ENCODE assay signal across 29 cellular contexts in the genomic region with DNA sequence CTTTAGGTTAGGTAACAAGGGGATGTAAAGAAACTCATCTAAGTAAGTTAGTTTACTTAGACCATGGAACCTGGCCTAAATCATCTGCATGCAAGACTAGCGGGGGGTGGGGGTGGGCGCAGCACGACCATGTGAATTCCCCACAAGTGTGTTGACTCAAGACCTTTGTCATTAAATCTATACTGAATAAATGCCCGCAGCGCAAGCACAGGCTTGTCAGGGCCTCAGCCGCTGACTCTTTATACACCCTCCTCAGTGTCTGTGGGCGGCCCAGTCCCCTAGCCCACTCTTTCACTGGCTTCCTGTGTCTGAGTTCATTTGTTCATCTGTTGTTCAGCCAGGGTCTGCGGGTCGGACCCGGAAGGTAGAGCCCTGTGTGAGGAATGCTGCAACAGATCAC. TPM values are rescaled to one million over a fixed set of nuclear protein-coding genes. Genes with fewer than 3 reads are reported as not detected.
"Had no signal": no experiment of that assay in that cellular context is flagged by ENCODE, and none has a peak within 500 bp of the region (broad histone marks: within the 10 kb centered on the region; RNA-seq: fewer than 3 reads in every experiment).

No MANE protein-coding gene starts in this region.

- H3K27ac Mint-ChIP-seq: activated naive CD4-positive, alpha-beta T cell treated with anti-CD3 and anti-CD28 coated beads, Interleukin-2, amount 50 U/mL, for 72 hours; activated T-cell treated with anti-CD3 and anti-CD28 coated beads, Interleukin-2, amount 50 U/mL, for 24 hours; activated T-helper 17 cell treated with anti-CD3 and anti-CD28 coated beads, Interleukin-2, amount 50 U/mL, for 72 hours; progenitor cell of endocrine pancreas had no signal

- H3K4me3 Mint-ChIP-seq: activated T-cell treated with anti-CD3 and anti-CD28 coated beads, Interleukin-2, amount 50 U/mL, for 24 hours; activated T-helper 17 cell treated with anti-CD3 and anti-CD28 coated beads, Interleukin-2, amount 50 U/mL, for 72 hours; effector memory CD8-positive, alpha-beta T cell; neural crest cell had no signal

- H3K27ac ChIP-seq: adrenal gland, hepatocyte, left lung, upper lobe of right lung, WERI-Rb-1 had no signal

- H3K36me3 ChIP-seq: adrenal gland, ascending aorta, left lung, thoracic aorta, upper lobe of right lung, WERI-Rb-1 had no signal

- H3K27me3 ChIP-seq: adrenal gland, ascending aorta, hepatocyte, left lung, upper lobe of right lung had no signal

- H3K27me3 Mint-ChIP-seq: activated T-cell treated with anti-CD3 and anti-CD28 coated beads, Interleukin-2, amount 50 U/mL, for 24 hours; activated T-helper 17 cell treated with anti-CD3 and anti-CD28 coated beads, Interleukin-2, amount 50 U/mL, for 72 hours; effector memory CD8-positive, alpha-beta T cell; naive thymus-derived CD4-positive, alpha-beta T cell; progenitor cell of endocrine pancreas had no signal

- H3K9me3 ChIP-seq: adrenal gland, ascending aorta had no signal

- H3K4me3 ChIP-seq: adrenal gland, hepatocyte, left lung, lung, upper lobe of right lung had no signal

- H3K4me2 ChIP-seq: hepatocyte had no signal

- H2AFZ ChIP-seq: hepatocyte had no signal

- FAIRE-seq: colon, endothelial cell of umbilical vein, frontal cortex, TTC549 had no signal

- DNase-seq: activated CD4-positive, CD25-positive, alpha-beta regulatory T cell treated with anti-CD3 and anti-CD28 coated beads, Interleukin-2, amount 50 U/mL, for 72 hours; activated T-cell treated with anti-CD3 and anti-CD28 coated beads, Interleukin-2, amount 50 U/mL, for 24 hours; adrenal gland; central memory CD4-positive, alpha-beta T cell; effector memory CD8-positive, alpha-beta T cell; glutamatergic neuron; kidney glomerular epithelial cell; left lung; naive thymus-derived CD4-positive, alpha-beta T cell; retina; stimulated activated CD4-positive, alpha-beta T cell treated with anti-CD3 and anti-CD28 coated beads, Interleukin-2, amount 100 ng/mL, for 48 hours; stimulated activated CD8-positive, alpha-beta memory T cell treated with anti-CD3 and anti-CD28 coated beads, Interleukin-4, amount 100 ng/mL, for 48 hours; stimulated activated naive CD4-positive, alpha-beta T cell; upper lobe of right lung; WERI-Rb-1 had no signal

- ATAC-seq: activated naive CD4-positive, alpha-beta T cell treated with anti-CD3 and anti-CD28 coated beads, Interleukin-2, amount 50 U/mL, for 72 hours; activated T-helper 17 cell treated with anti-CD3 and anti-CD28 coated beads, Interleukin-2, amount 50 U/mL, for 72 hours; effector memory CD8-positive, alpha-beta T cell; esophagus mucosa; left lung; naive thymus-derived CD4-positive, alpha-beta T cell; upper lobe of right lung had no signal

RNA-seq across cellular contexts. Expression of gene PROC, which starts 48.2 kb away (rescaled TPM):
- total RNA-seq: activated naive CD4-positive, alpha-beta T cell treated with anti-CD3 and anti-CD28 coated beads, Interleukin-2, amount 50 U/mL, for 72 hours; activated T-helper 17 cell treated with anti-CD3 and anti-CD28 coated beads, Interleukin-2, amount 50 U/mL, for 72 hours; adrenal gland; ascending aorta; endothelial cell of umbilical vein; frontal cortex; neural crest cell; omental fat pad; thoracic aorta; upper lobe of right lung had no signal
- polyA plus RNA-seq: endothelial cell of umbilical vein; naive thymus-derived CD4-positive, alpha-beta T cell had no signal
